Comparison of ENCODE assay signal across 8 cellular contexts in genomic region chr11:45105233-45105992, GRCh38. TPM values are rescaled to one million over a fixed set of nuclear protein-coding genes. Genes with fewer than 3 reads are reported as not detected.
DNase-seq lines count a peak whose midpoint lies in the region; ATAC-seq and TF ChIP-seq lines count a peak whose summit lies in the region.

No MANE protein-coding gene starts in this region.

- H2BK120ac ChIP-seq in IMR-90 (ENCODE audit: low read depth, low read length): no peak overlapping the region
- H2BK120ac ChIP-seq in neuronal stem cell (ENCODE audit: low read depth, low read length): no peak overlapping the region

- no peak overlapping the region for H4K5ac ChIP-seq in IMR-90 (ENCODE audit: low read depth, low read length)

- no peak overlapping the region for H3K4me3 Mint-ChIP-seq in activated T-cell treated with anti-CD3 and anti-CD28 coated beads, Interleukin-2, amount 50 U/mL, for 72 hours

- H2BK15ac ChIP-seq in IMR-90 (ENCODE audit: low read depth, low read length): no peak overlapping the region
- no peak overlapping the region for H2BK15ac ChIP-seq in neuronal stem cell (ENCODE audit: low read length)

- H3K9me2 ChIP-seq in PC-3 (replicated peaks; ENCODE audit: low read length): no peaks in the 10 kb centered on the region

- H3K36me3 Mint-ChIP-seq in activated T-cell treated with anti-CD3 and anti-CD28 coated beads, Interleukin-2, amount 50 U/mL, for 72 hours (ENCODE audit: insufficient read depth in 2 of 2): no peaks in the 10 kb centered on the region

- H3K27me3 ChIP-seq in IMR-90 (ENCODE audit: control insufficient read depth, insufficient read depth, low read length) (peaks cover 22% of the 10 kb centered on the region), PC-3 (ENCODE audit: low read length) (peaks cover 2% of the 10 kb centered on the region; the same call in 1 of the 2 replicates), neuronal stem cell (ENCODE audit: control insufficient read depth in 3 of 3, insufficient read depth in 3 of 3, low read depth in 1 of 3, low read length in 3 of 3) (peaks cover 0 to 4% (median 1%) of the 10 kb centered on the region in 3 experiments), suprapubic skin (peaks cover 8% of the 10 kb centered on the region)

- WGBS in IMR-90 (ENCODE audit: extremely low coverage in 2 of 2, insufficient read length in 1 of 2), 2 experiments: 17% methylated on average over 2 of the region's 7 CpGs; no CpG with 5 or more reads in 1 of the 2 experiments
- WGBS in neuronal stem cell (ENCODE audit: extremely low coverage in 2 of 2, insufficient read length in 2 of 2, insufficient replicate concordance in 1 of 2), 2 donors: no CpG with 5 or more reads among the region's 7 CpGs
- 33% methylated on average over 7 of the region's 7 CpGs for WGBS in suprapubic skin

- intact Hi-C loops in IMR-90 (cut with micrococcal nuclease) (loop anchor here (1.0 to 10.0 kb wide), 2 partner anchors 178 to 551 kb away; no protein-coding TSS in a partner anchor), PC-3 (cut with micrococcal nuclease) (loop anchor here (1.0 kb wide), 1 partner anchor 178 kb away; no protein-coding TSS in a partner anchor)

- H3K23ac ChIP-seq in IMR-90 (ENCODE audit: low read depth, low read length): no peak overlapping the region
- no peak overlapping the region for H3K23ac ChIP-seq in neuronal stem cell (ENCODE audit: low read depth, low read length, poor library complexity)

- H3K79me2 ChIP-seq in PC-3 (ENCODE audit: low read length): no peaks in the 10 kb centered on the region

- BruUV-seq in IMR-90 (replicated peaks; lab: Mats Ljungman, UMichigan) (no TSS peak), PC-3 (replicated peaks; lab: Mats Ljungman, UMichigan) (no TSS peak)

- peak overlapping the region; percentile 35 for H2AK9ac ChIP-seq in IMR-90 (replicated peaks; ENCODE audit: low read depth, low read length, poor library complexity)

- no peak overlapping the region for H3K9ac ChIP-seq in IMR-90 (ENCODE audit: low read depth, low read length)
- no peak overlapping the region for H3K9ac ChIP-seq in PC-3 (ENCODE audit: low read length)
- no peak overlapping the region for H3K9ac ChIP-seq in neuronal stem cell (ENCODE audit: low read depth, low read length, poor library complexity)

- no peaks in the 10 kb centered on the region for H3F3A ChIP-seq in PC-3 (ENCODE audit: low read length, unreplicated experiment)

- H3K9me1 ChIP-seq in IMR-90 (ENCODE audit: insufficient read depth, low read length): no peaks in the 10 kb centered on the region

- H2BK12ac ChIP-seq in neuronal stem cell (ENCODE audit: low read length): no peak overlapping the region

- ATAC-seq in IMR-90 (ENCODE audit: low read depth): peak; percentile 83
- ATAC-seq in PC-3: peak; percentile 59
- peak; percentile 21 to 32 for ATAC-seq in activated T-cell treated with anti-CD3 and anti-CD28 coated beads, Interleukin-2, amount 50 U/mL, for 72 hours (replicated peaks in 1 of 2)
- no peak for ATAC-seq in HG02870 (IDR thresholded peaks at IDR 0.05; ENCODE audit: unreplicated experiment)

- in situ Hi-C loops in G401 (cut with HindIII; ENCODE audit: low sequenced_read_pairs): loop anchor here (25.0 kb wide), 1 partner anchor 232 kb away; no protein-coding TSS in a partner anchor
- in situ Hi-C loops in IMR-90 (cut with MboI; ENCODE audit: low sequenced_read_pairs): loop anchor here (5.0 kb wide), 2 partner anchors 178 to 187 kb away; no protein-coding TSS in a partner anchor

- no peak for TF ChIP-seq EP300 in suprapubic skin (IDR thresholded peaks at IDR 0.05)

- peak; percentile 88 for TF ChIP-seq RAD21 in IMR-90 (IDR thresholded peaks at IDR 0.05; ENCODE audit: low read length)

- peaks cover 16% of the 10 kb centered on the region for H3K27me3 Mint-ChIP-seq in activated T-cell treated with anti-CD3 and anti-CD28 coated beads, Interleukin-2, amount 50 U/mL, for 72 hours (ENCODE audit: low read depth)

- H2BK5ac ChIP-seq in IMR-90 (ENCODE audit: low read depth, low read length, poor library complexity, severe bottlenecking): no peak overlapping the region
- H2BK5ac ChIP-seq in neuronal stem cell (ENCODE audit: low read length): no peak overlapping the region

- CTCF ChIA-PET in IMR-90 (lab: Yijun Ruan, JAX) (interaction anchor here (0.6 to 5.4 kb wide), 7 partner anchors 27 to 750 kb away, joined by 3 to 70 read pairs (median 4); no protein-coding TSS in a partner anchor), PC-3 (lab: Charles Lee) (interaction anchor here (0.7 to 5.0 kb wide), 5 partner anchors 169 to 180 kb away, joined by 3 to 58 read pairs (median 5); no protein-coding TSS in a partner anchor)

- no peak overlapping the region for H2AK5ac ChIP-seq in IMR-90 (ENCODE audit: low read depth, low read length)
- no peak overlapping the region for H2AK5ac ChIP-seq in neuronal stem cell (ENCODE audit: low read depth, low read length)

- H4K91ac ChIP-seq in IMR-90 (ENCODE audit: insufficient read depth, low read depth, low read length) (no peak overlapping the region), neuronal stem cell (ENCODE audit: low read depth, low read length, poor library complexity) (no peak overlapping the region)

- no peak overlapping the region for H3K27ac Mint-ChIP-seq in activated T-cell treated with anti-CD3 and anti-CD28 coated beads, Interleukin-2, amount 50 U/mL, for 72 hours

- H3K14ac ChIP-seq in IMR-90 (replicated peaks; ENCODE audit: low read depth, low read length) (no peak overlapping the region), neuronal stem cell (ENCODE audit: low read length) (no peak overlapping the region)

- dilution Hi-C loops in IMR-90 (cut with HindIII; ENCODE audit: low sequenced_read_pairs, unreplicated experiment): no loop called here

- H2BK20ac ChIP-seq in IMR-90 (ENCODE audit: low read depth, low read length): no peak overlapping the region

- no peak overlapping the region for H3K56ac ChIP-seq in IMR-90 (ENCODE audit: extremely low read depth, insufficient read depth, low read length)

- H3K9me3 ChIP-seq in IMR-90 (ENCODE audit: control insufficient read depth, insufficient read depth, low read length): no peaks in the 10 kb centered on the region
- H3K9me3 ChIP-seq in PC-3 (ENCODE audit: low read length): no peaks in the 10 kb centered on the region
- H3K9me3 ChIP-seq in neuronal stem cell (replicated peaks in 1 of 2; ENCODE audit: control insufficient read depth in 2 of 2, insufficient read depth in 1 of 2, low read depth in 1 of 2, low read length in 2 of 2): no peaks in the 10 kb centered on the region
- no peaks in the 10 kb centered on the region for H3K9me3 ChIP-seq in suprapubic skin

- POLR2A ChIA-PET in IMR-90 (lab: Charles Lee; ENCODE audit: unreplicated experiment) (no interaction called here), PC-3 (lab: Charles Lee; ENCODE audit: unreplicated experiment) (no interaction called here)

- H3K27ac ChIP-seq in IMR-90 (ENCODE audit: insufficient read depth, low read length): no peak overlapping the region
- H3K27ac ChIP-seq in PC-3 (ENCODE audit: low read length): no peak overlapping the region
- no peak overlapping the region for H3K27ac ChIP-seq in neuronal stem cell (replicated peaks; ENCODE audit: low read length)
- H3K27ac ChIP-seq in suprapubic skin: no peak overlapping the region

- H3K9me3 Mint-ChIP-seq in activated T-cell treated with anti-CD3 and anti-CD28 coated beads, Interleukin-2, amount 50 U/mL, for 72 hours: no peaks in the 10 kb centered on the region

- H3K4me1 ChIP-seq in IMR-90 (ENCODE audit: control insufficient read depth, insufficient read depth, low read length) (peaks cover 5% of the 10 kb centered on the region; the same call in 1 of the 2 replicates), PC-3 (ENCODE audit: insufficient read depth, low read length) (peaks cover 6% of the 10 kb centered on the region), neuronal stem cell (ENCODE audit: control insufficient read depth in 2 of 2, insufficient read depth in 1 of 2, low read depth in 1 of 2, low read length in 2 of 2) (peaks cover 0 to 6% of the 10 kb centered on the region in 2 donors), suprapubic skin (peaks cover 11% of the 10 kb centered on the region)

- H3K79me1 ChIP-seq in IMR-90 (ENCODE audit: low read depth in 1 of 2, low read length in 2 of 2): no peaks in the 10 kb centered on the region
- no peaks in the 10 kb centered on the region for H3K79me1 ChIP-seq in neuronal stem cell (ENCODE audit: low read depth, low read length)

- H4K20me1 ChIP-seq in IMR-90 (ENCODE audit: insufficient read depth, low read length) (peaks cover 4% of the 10 kb centered on the region; the same call in 1 of the 2 replicates), PC-3 (ENCODE audit: low read length) (no peaks in the 10 kb centered on the region)

- H3K4me2 ChIP-seq in IMR-90 (ENCODE audit: low read depth, low read length) (no peak overlapping the region), PC-3 (ENCODE audit: low read length) (no peak overlapping the region), neuronal stem cell (ENCODE audit: insufficient read depth, low read length, poor library complexity, severe bottlenecking) (no peak overlapping the region)

- no peaks in the 10 kb centered on the region for H3K36me3 ChIP-seq in IMR-90 (ENCODE audit: control insufficient read depth, insufficient read depth, low read length)
- no peaks in the 10 kb centered on the region for H3K36me3 ChIP-seq in PC-3 (ENCODE audit: low read depth, low read length)
- H3K36me3 ChIP-seq in neuronal stem cell (replicated peaks in 1 of 2; ENCODE audit: control insufficient read depth in 2 of 2, insufficient read depth in 2 of 2, low read length in 2 of 2): no peaks in the 10 kb centered on the region
- H3K36me3 ChIP-seq in suprapubic skin: no peaks in the 10 kb centered on the region

- TF ChIP-seq POLR2A in IMR-90 (IDR thresholded peaks at IDR 0.05; ENCODE audit: low read depth, low read length) (no peak), suprapubic skin (IDR thresholded peaks at IDR 0.05) (no peak)

- H3K4me3 ChIP-seq in IMR-90 (ENCODE audit: insufficient read depth, low read depth, low read length) (no peak overlapping the region), PC-3 (ENCODE audit: low read length) (no peak overlapping the region), fibroblast of mammary gland (ENCODE audit: control insufficient read depth, low read depth, low read length) (no peak overlapping the region), neuronal stem cell (ENCODE audit: low read length in 2 of 2) (no peak overlapping the region), suprapubic skin (no peak overlapping the region)

- H4K8ac ChIP-seq in IMR-90 (ENCODE audit: low read depth in 2 of 2, low read length in 2 of 2) (no peak overlapping the region), neuronal stem cell (ENCODE audit: low read depth, low read length) (no peak overlapping the region)

- H2AFZ ChIP-seq in IMR-90 (replicated peaks; ENCODE audit: low read length, poor library complexity) (peak overlapping the region; percentile 76), PC-3 (ENCODE audit: low read length) (no peak overlapping the region), neuronal stem cell (ENCODE audit: low read length) (no peak overlapping the region)

- H3K18ac ChIP-seq in IMR-90 (ENCODE audit: low read depth, low read length) (no peak overlapping the region), neuronal stem cell (ENCODE audit: low read length) (no peak overlapping the region)

- peak; percentile 90 for TF ChIP-seq CTCF in IMR-90 (conservative IDR thresholded peaks at IDR 0.05; ENCODE audit: low read depth, low read length)
- TF ChIP-seq CTCF in PC-3 (conservative IDR thresholded peaks at IDR 0.05; ENCODE audit: low read depth, low read length): peak; percentile 90
- peak; percentile 90 for TF ChIP-seq CTCF in fibroblast of mammary gland (conservative IDR thresholded peaks at IDR 0.05; ENCODE audit: control insufficient read depth, insufficient read depth, low read depth, low read length)
- peak; percentile 68 to 85 for TF ChIP-seq CTCF in suprapubic skin (IDR thresholded peaks at IDR 0.05)

- DNase-seq in G401 (ENCODE audit: low spot score) (peak; percentile 81), IMR-90 (peak; percentile 65), PC-3 (peak; percentile 66), fibroblast of mammary gland (ENCODE audit: low read depth) (peak; percentile 68), neuronal stem cell (ENCODE audit: low spot score) (peak; percentile 79), suprapubic skin (ENCODE audit: low spot score in 2 of 2) (peak in 1 of 2 donors; percentile 87)
- peak; percentile 57 to 66 for DNase-seq in activated T-cell treated with anti-CD3 and anti-CD28 coated beads, Interleukin-2, amount 50 U/mL, for 72 hours

- H3K4ac ChIP-seq in IMR-90 (ENCODE audit: low read depth, low read length) (no peak overlapping the region), neuronal stem cell (ENCODE audit: low read length) (no peak overlapping the region)

- H3K4me1 Mint-ChIP-seq in activated T-cell treated with anti-CD3 and anti-CD28 coated beads, Interleukin-2, amount 50 U/mL, for 72 hours (ENCODE audit: low read depth): peaks cover 17% of the 10 kb centered on the region

RNA-seq across cellular contexts. Expression of gene PRDM11, which starts 41.0 kb away (rescaled TPM):
- total RNA-seq in G401 (2014; rRNA removed; shearing (Covaris generic)): 5.1 and 7.2 TPM in 2 replicates
- total RNA-seq in IMR-90 (2012; rRNA removed): 1.7 and 2.2 TPM in 2 replicates
- 2.2 and 2.7 TPM in 2 replicates for polyA plus RNA-seq in IMR-90 (2012; rRNA removed)
- 1.4 and 2.7 TPM in 2 replicates for polyA plus RNA-seq in IMR-90 (2012; cell fraction: cytosol; rRNA removed)
- polyA plus RNA-seq in IMR-90 (2012; cell fraction: nucleus; rRNA removed; ENCODE audit: low replicate concordance): 4.6 and 5.9 TPM in 2 replicates
- 5.0 and 6.3 TPM in 2 replicates for total RNA-seq in PC-3 (2014; rRNA removed)
- 1 to 10 TPM; 1.2 to 2.0 TPM for total RNA-seq in activated T-cell treated with anti-CD3 and anti-CD28 coated beads, Interleukin-2, amount 50 U/mL, for 72 hours
- 2.6 TPM for polyA plus RNA-seq in neuronal stem cell (2013, experiment 1 of 2)
- polyA plus RNA-seq in neuronal stem cell (2013, experiment 2 of 2): 2.5 TPM
- 10 to 100 TPM in 3 of 4 donors, 1 to 10 TPM in 1; 9.1 to 11.9 (median 11.0) TPM for total RNA-seq in suprapubic skin
